In genomic region chr1:54252371-54252770, GRCh38 we compare ENCODE assay signal across 24 cellular contexts. TPM values are rescaled to one million over a fixed set of nuclear protein-coding genes. Genes with fewer than 3 reads are reported as not detected.
DNase-seq lines count a peak whose midpoint lies in the region; ATAC-seq and TF ChIP-seq lines count a peak whose summit lies in the region.
"Had no signal": no experiment of that assay in that cellular context is flagged by ENCODE, and none has a peak within 500 bp of the region (broad histone marks: within the 10 kb centered on the region; RNA-seq: fewer than 3 reads in every experiment).

No MANE protein-coding gene starts in this region.

- H3K27ac Mint-ChIP-seq in effector memory CD8-positive, alpha-beta T cell: peak overlapping the region; percentile 70 to 91
- H3K27ac Mint-ChIP-seq in osteocyte (ENCODE audit: unreplicated experiment): peak overlapping the region; percentile 80
- peak overlapping the region in 1 of 7 donors; percentile 19 for H3K27ac Mint-ChIP-seq in CD4-positive, alpha-beta memory T cell
- H3K27ac Mint-ChIP-seq: activated naive CD4-positive, alpha-beta T cell treated with anti-CD3 and anti-CD28 coated beads for 36 hours had no signal

- H3K4me1 Mint-ChIP-seq in effector memory CD8-positive, alpha-beta T cell (ENCODE audit: low read depth in 2 of 2): peaks cover 10 to 12% of the 10 kb centered on the region in 2 donors
- H3K4me1 Mint-ChIP-seq in osteocyte (ENCODE audit: unreplicated experiment): peaks cover 54% of the 10 kb centered on the region
- H3K4me1 Mint-ChIP-seq in CD4-positive, alpha-beta memory T cell: peaks cover 0 to 4% (median 2%) of the 10 kb centered on the region in 4 donors

- H3K9me3 Mint-ChIP-seq in effector memory CD8-positive, alpha-beta T cell: no peaks in the 10 kb centered on the region
- H3K9me3 Mint-ChIP-seq in osteocyte (ENCODE audit: unreplicated experiment): no peaks in the 10 kb centered on the region
- peaks cover 0 to 2% (median 0%) of the 10 kb centered on the region in 8 donors for H3K9me3 Mint-ChIP-seq in CD4-positive, alpha-beta memory T cell
- H3K9me3 Mint-ChIP-seq: activated naive CD4-positive, alpha-beta T cell treated with anti-CD3 and anti-CD28 coated beads for 36 hours; activated T-cell treated with anti-CD3 and anti-CD28 coated beads, Interleukin-2, amount 50 U/mL, for 72 hours had no signal

- peaks cover 16 to 58% (median 38%) of the 10 kb centered on the region in 10 experiments for H3K4me1 ChIP-seq in BLaER1 treated with 17β-estradiol and CSF1 and Interleukin-3, amounts not matched to agents 10 nM and 100 nM
- no peaks in the 10 kb centered on the region for H3K4me1 ChIP-seq in CD4-positive, alpha-beta memory T cell (ENCODE audit: insufficient read depth, low read length)

- H3K36me3 Mint-ChIP-seq in effector memory CD8-positive, alpha-beta T cell (ENCODE audit: insufficient read depth): peaks cover 37% of the 10 kb centered on the region
- H3K36me3 Mint-ChIP-seq in osteocyte (ENCODE audit: unreplicated experiment): peaks cover 8% of the 10 kb centered on the region
- peaks cover 11 to 41% of the 10 kb centered on the region in 2 donors for H3K36me3 Mint-ChIP-seq in CD4-positive, alpha-beta memory T cell

- H3K9me3 ChIP-seq in BLaER1 treated with 17β-estradiol and CSF1 and Interleukin-3, amounts not matched to agents 10 nM and 100 nM (replicated peaks in 1 of 11): no peaks in the 10 kb centered on the region
- no peaks in the 10 kb centered on the region for H3K9me3 ChIP-seq in CD4-positive, alpha-beta memory T cell (ENCODE audit: control insufficient read depth in 1 of 2, low read length in 2 of 2)
- H3K9me3 ChIP-seq: esophagus muscularis mucosa, MG63, neutrophil, tibial artery had no signal

- H3K9ac ChIP-seq in BLaER1 treated with 17β-estradiol and CSF1 and Interleukin-3, amounts not matched to agents 10 nM and 100 nM: 0 out of 22 replicates have a peak overlapping the region, but pooled peaks of 1 of the 11 experiments have one; percentile 60

- H4K20me1 ChIP-seq in BLaER1 treated with 17β-estradiol and CSF1 and Interleukin-3, amounts not matched to agents 10 nM and 100 nM: peaks cover 9 to 67% (median 23%) of the 10 kb centered on the region in 11 experiments; a peak in 19 of 22 replicates

- no peaks in the 10 kb centered on the region for H3K27me3 Mint-ChIP-seq in effector memory CD8-positive, alpha-beta T cell
- no peaks in the 10 kb centered on the region for H3K27me3 Mint-ChIP-seq in osteocyte (ENCODE audit: unreplicated experiment)
- H3K27me3 Mint-ChIP-seq in CD4-positive, alpha-beta memory T cell: no peaks in the 10 kb centered on the region

- no peaks in the 10 kb centered on the region for H3K27me3 ChIP-seq in BLaER1 treated with 17β-estradiol and CSF1 and Interleukin-3, amounts not matched to agents 10 nM and 100 nM
- no peaks in the 10 kb centered on the region for H3K27me3 ChIP-seq in CD4-positive, alpha-beta memory T cell (ENCODE audit: insufficient read depth, low read length)
- H3K27me3 ChIP-seq: cardiac muscle cell, esophagus muscularis mucosa, foreskin keratinocyte, MG63, neutrophil, tibial artery had no signal

- no peak overlapping the region for H3K4me3 ChIP-seq in BLaER1 treated with 17β-estradiol and CSF1 and Interleukin-3, amounts not matched to agents 10 nM and 100 nM
- no peak overlapping the region for H3K4me3 ChIP-seq in CD4-positive, alpha-beta memory T cell (ENCODE audit: low read length in 2 of 2)
- H3K4me3 ChIP-seq: cardiac muscle cell, esophagus muscularis mucosa, MG63, tibial artery had no signal

- peaks cover 36 to 63% (median 47%) of the 10 kb centered on the region in 11 experiments for H3K36me3 ChIP-seq in BLaER1 treated with 17β-estradiol and CSF1 and Interleukin-3, amounts not matched to agents 10 nM and 100 nM
- H3K36me3 ChIP-seq in CD4-positive, alpha-beta memory T cell (ENCODE audit: insufficient read depth, low read length): peaks cover 23% of the 10 kb centered on the region
- H3K36me3 ChIP-seq: MG63 had no signal

- POLR2A ChIA-PET in CD4-positive, alpha-beta memory T cell (lab: Charles Lee; ENCODE audit: partially characterized antibody): no interaction called here

- DNase-seq in NCI-H146 (lab: John Stamatoyannopoulos, UW): peak; percentile 88
- no peak for DNase-seq in effector memory CD8-positive, alpha-beta T cell
- DNase-seq in osteocyte (ENCODE audit: extremely low spot score, unreplicated experiment): no peak
- no peak for DNase-seq in CD4-positive, alpha-beta memory T cell
- DNase-seq in OCI-M2 (lab: John Stamatoyannopoulos, UW; ENCODE audit: unreplicated experiment): no peak
- DNase-seq in DMS 273 (lab: John Stamatoyannopoulos, UW; ENCODE audit: unreplicated experiment): no peak
- DNase-seq: activated CD4-positive, alpha-beta T cell treated with anti-CD3 and anti-CD28 coated beads, Interleukin-2, amount 50 U/mL, for 1 hour; activated naive CD4-positive, alpha-beta T cell treated with anti-CD3 and anti-CD28 coated beads for 36 hours; activated T-cell treated with anti-CD3 and anti-CD28 coated beads, Interleukin-2, amount 50 U/mL, for 72 hours; Calu3; cortex of kidney; foreskin keratinocyte; HCEC 1CT; KBM-7; left colon; mammary epithelial cell; MG63; NCI-H1436; tibial artery had no signal

- peak overlapping the region in 3 of 11 experiments; percentile 5 to 76 (median 69); a peak in 6 of 22 replicates for H3K27ac ChIP-seq in BLaER1 treated with 17β-estradiol and CSF1 and Interleukin-3, amounts not matched to agents 10 nM and 100 nM
- H3K27ac ChIP-seq in CD4-positive, alpha-beta memory T cell (ENCODE audit: low read depth, low read length): no peak overlapping the region
- H3K27ac ChIP-seq: C4-2B, cardiac muscle cell, esophagus muscularis mucosa, foreskin keratinocyte, neutrophil had no signal

- H3K4me2 ChIP-seq in BLaER1 treated with 17β-estradiol and CSF1 and Interleukin-3, amounts not matched to agents 10 nM and 100 nM: peak overlapping the region in 9 of 11 experiments; percentile 76 to 96 (median 90); a peak in 15 of 22 replicates

- ATAC-seq in effector memory CD8-positive, alpha-beta T cell (replicated peaks): no peak
- ATAC-seq: activated T-cell treated with anti-CD3 and anti-CD28 coated beads, Interleukin-2, amount 50 U/mL, for 72 hours; foreskin keratinocyte; left colon had no signal

- no peak for TF ChIP-seq CTCF in osteocyte (IDR thresholded peaks at IDR 0.05)

- CTCF ChIA-PET in CD4-positive, alpha-beta memory T cell (lab: Charles Lee; ENCODE audit: partially characterized antibody): no interaction called here

- intact Hi-C loops in CD4-positive, alpha-beta memory T cell (cut with micrococcal nuclease): no loop called here

- no peak overlapping the region for H3K4me3 Mint-ChIP-seq in effector memory CD8-positive, alpha-beta T cell
- H3K4me3 Mint-ChIP-seq in osteocyte (ENCODE audit: unreplicated experiment): no peak overlapping the region
- H3K4me3 Mint-ChIP-seq in CD4-positive, alpha-beta memory T cell: no peak overlapping the region
- H3K4me3 Mint-ChIP-seq: activated naive CD4-positive, alpha-beta T cell treated with anti-CD3 and anti-CD28 coated beads for 36 hours; activated T-cell treated with anti-CD3 and anti-CD28 coated beads, Interleukin-2, amount 50 U/mL, for 72 hours had no signal

RNA-seq across cellular contexts. Expression of gene MRPL37, which starts 52.4 kb away (rescaled TPM):
- total RNA-seq in osteocyte: 73.7 and 78.2 TPM in 2 replicates
- total RNA-seq in CD4-positive, alpha-beta memory T cell: 10 to 100 TPM; 33.4 to 39.0 TPM
- polyA plus RNA-seq in CD4-positive, alpha-beta memory T cell: 10 to 100 TPM; 53.2 to 89.1 TPM

RNA-seq across cellular contexts. Expression of gene CYB5RL, which starts 52.5 kb away (rescaled TPM):
- 10.7 and 12.4 TPM in 2 replicates for total RNA-seq in osteocyte
- 10 to 100 TPM; 10.5 to 10.7 TPM for total RNA-seq in CD4-positive, alpha-beta memory T cell
- 1 to 10 TPM; 1.3 to 4.4 TPM for polyA plus RNA-seq in CD4-positive, alpha-beta memory T cell
